Comparison of ENCODE assay signal across 21 cellular contexts in the genomic region with DNA sequence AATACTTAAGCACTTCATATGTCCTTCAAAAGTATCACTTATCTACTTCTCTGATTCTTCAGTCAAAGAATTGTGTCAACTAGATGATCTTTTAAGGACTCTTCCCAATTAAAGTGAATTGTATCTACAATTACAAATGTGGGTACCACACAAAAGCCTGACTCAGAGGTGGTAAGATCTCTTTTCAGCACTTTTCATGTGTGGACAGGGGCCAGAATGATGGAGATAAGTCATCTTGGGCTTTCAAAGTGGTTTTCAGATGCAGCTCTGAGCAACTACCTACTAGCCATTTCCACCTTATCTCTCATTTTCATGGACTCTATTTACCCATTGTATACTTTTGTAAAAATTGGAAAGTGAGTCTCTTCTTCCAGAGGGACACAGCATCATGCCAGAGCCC. TPM values are rescaled to one million over a fixed set of nuclear protein-coding genes. Genes with fewer than 3 reads are reported as not detected.
A peak's percentile ranks its signal among the peaks of the same experiment; 100 is the strongest.
DNase-seq lines count a peak whose midpoint lies in the region; ATAC-seq and TF ChIP-seq lines count a peak whose summit lies in the region.
"Had no signal": no experiment of that assay in that cellular context is flagged by ENCODE, and none has a peak within 500 bp of the region (broad histone marks: within the 10 kb centered on the region; RNA-seq: fewer than 3 reads in every experiment).

No MANE protein-coding gene starts in this region.

- no peak for TF ChIP-seq POLR2A in erythroblast (IDR thresholded peaks at IDR 0.05; ENCODE audit: low read length)

- ATAC-seq in SK-N-SH treated with all-trans-retinoic acid at 6 μM for 48 hours = no peak
- ATAC-seq in GM23338 = no peak

- H3F3A ChIP-seq in SK-N-SH (replicated peaks; ENCODE audit: insufficient read depth) (peaks cover 6% of the 10 kb centered on the region), GM23338 (replicated peaks; ENCODE audit: low read depth) (peaks cover 6% of the 10 kb centered on the region; the same call in 1 of the 2 replicates)

- TF ChIP-seq CTCF in SK-N-SH (IDR thresholded peaks at IDR 0.05) (no peak), GM23338 (conservative IDR thresholded peaks at IDR 0.05; ENCODE audit: low read depth in 2 of 2) (no peak)

- peaks cover 3% of the 10 kb centered on the region for H3K27me3 Mint-ChIP-seq in GM23338 (ENCODE audit: insufficient read depth, low read depth, poor library complexity)

- no peak for TF ChIP-seq EP300 in SK-N-SH (IDR thresholded peaks at IDR 0.05; ENCODE audit: borderline replicate concordance in 1 of 2, low read depth in 1 of 2, low read length in 1 of 2)

- CTCF ChIA-PET in SK-N-SH (lab: Yijun Ruan, JAX) = interaction anchor here (0.6 to 1.4 kb wide), 2 partner anchors 12 to 784 kb away, joined by 3 to 4 read pairs; no protein-coding TSS in a partner anchor

- H3K4me2 ChIP-seq in SK-N-SH (no peak overlapping the region), GM23338 (no peak overlapping the region)

- H3K4me1 Mint-ChIP-seq in GM23338 = peaks cover 12% of the 10 kb centered on the region
- H3K4me1 Mint-ChIP-seq: IgD-negative memory B cell had no signal

- H3K79me2 ChIP-seq in SK-N-SH (ENCODE audit: insufficient read depth) = no peaks in the 10 kb centered on the region
- H3K79me2 ChIP-seq in GM23338 (replicated peaks; ENCODE audit: insufficient read depth) = no peaks in the 10 kb centered on the region

- H3K4me3 ChIP-seq in SK-N-SH (ENCODE audit: low read depth in 2 of 2, low read length in 1 of 2) = no peak overlapping the region
- no peak overlapping the region for H3K4me3 ChIP-seq in GM23338
- H3K4me3 ChIP-seq: Peyer's patch had no signal

- H4K20me1 ChIP-seq in SK-N-SH (ENCODE audit: insufficient read depth) = no peaks in the 10 kb centered on the region
- H4K20me1 ChIP-seq in GM23338 (replicated peaks; ENCODE audit: insufficient read depth) = no peaks in the 10 kb centered on the region

- no peak overlapping the region for H3K4me3 Mint-ChIP-seq in GM23338
- H3K4me3 Mint-ChIP-seq: IgD-negative memory B cell had no signal

- no peaks in the 10 kb centered on the region for H3K9me3 Mint-ChIP-seq in GM23338

- H3K9me3 ChIP-seq in SK-N-SH = no peaks in the 10 kb centered on the region
- H3K9me3 ChIP-seq: Peyer's patch had no signal

- H3K9me2 ChIP-seq in SK-N-SH (no peaks in the 10 kb centered on the region), GM23338 (ENCODE audit: insufficient read depth) (no peaks in the 10 kb centered on the region)

- H3K4me1 ChIP-seq in SK-N-SH (ENCODE audit: control insufficient read depth in 1 of 2, insufficient read depth in 2 of 2, low read depth in 1 of 2, low read length in 1 of 2) (no peaks in the 10 kb centered on the region), GM23338 (ENCODE audit: insufficient read depth) (peaks cover 5% of the 10 kb centered on the region; the same call in 1 of the 2 replicates)
- H3K4me1 ChIP-seq: Peyer's patch had no signal

- H2AFZ ChIP-seq in SK-N-SH (ENCODE audit: low read depth) (no peak overlapping the region), GM23338 (no peak overlapping the region)

- POLR2A ChIA-PET in SK-N-SH (lab: Yijun Ruan, JAX) = no interaction called here

- DNase-seq in SK-N-SH (no peak), GM23338 (ENCODE audit: low spot score) (no peak), erythroblast (lab: John Stamatoyannopoulos, UW) (peak; percentile 1 to 4), hepatic stellate cell (ENCODE audit: low spot score) (no peak), NCI-H2171 (lab: John Stamatoyannopoulos, UW) (no peak), NCI-H2029 treated with DMSO at 0.1 percent for 48 hours (lab: John Stamatoyannopoulos, UW) (no peak)
- DNase-seq: DMS53, GDM1, MM.1S, NCI-H1048, NCI-H1417 treated with DMSO at 0.1 percent for 48 hours, NCI-H187, NCI-H2107, NCI-H226, NCI-H524, NCI-H774, Peyer's patch had no signal

- H3K9ac ChIP-seq in SK-N-SH = no peak overlapping the region

- H3K36me3 ChIP-seq in SK-N-SH (replicated peaks in 1 of 2; ENCODE audit: control insufficient read depth in 1 of 2, insufficient read depth in 2 of 2, low read length in 1 of 2) (peaks cover 8 to 10% of the 10 kb centered on the region in 2 experiments), GM23338 (ENCODE audit: insufficient read depth) (peaks cover 7% of the 10 kb centered on the region; the same call in 1 of the 2 replicates)

- TF ChIP-seq RAD21 in SK-N-SH (IDR thresholded peaks at IDR 0.05; ENCODE audit: low read length) = no peak

- peaks cover 20% of the 10 kb centered on the region for H3K36me3 Mint-ChIP-seq in GM23338 (ENCODE audit: low read depth)
- H3K36me3 Mint-ChIP-seq: IgD-negative memory B cell had no signal

- no peaks in the 10 kb centered on the region for H3K27me3 ChIP-seq in SK-N-SH (ENCODE audit: insufficient read depth)
- no peaks in the 10 kb centered on the region for H3K27me3 ChIP-seq in GM23338 (ENCODE audit: insufficient read depth)
- H3K27me3 ChIP-seq: Peyer's patch had no signal

- H3K27ac ChIP-seq in SK-N-SH (ENCODE audit: low read depth in 2 of 2, low read length in 1 of 2) (no peak overlapping the region), GM23338 (ENCODE audit: low read depth) (no peak overlapping the region)
- H3K27ac ChIP-seq: C4-2B, Peyer's patch had no signal

- H3K27ac Mint-ChIP-seq in GM23338 = no peak overlapping the region
- H3K27ac Mint-ChIP-seq: IgD-negative memory B cell had no signal

TF ChIP-seq in SK-N-SH, 30 proteins besides CTCF, POLR2A, EP300 and RAD21 (continues in another document):
- TF ChIP-seq RXRA (IDR thresholded peaks at IDR 0.05; ENCODE audit: borderline replicate concordance, low read depth) = no peak

TF ChIP-seq in SK-N-SH treated with all-trans-retinoic acid at 6 μM for 48 hours, 23 proteins besides CTCF, POLR2A, EP300 and RAD21 (continues in another document):
- TF ChIP-seq ZFP3 (CRISPR knock-in tag; IDR thresholded peaks at IDR 0.05) = no peak
- no peak for TF ChIP-seq PPARA (CRISPR knock-in tag; IDR thresholded peaks at IDR 0.05; ENCODE audit: borderline replicate concordance)

TF ChIP-seq in GM23338, 12 proteins besides CTCF, POLR2A, EP300 and RAD21 (continues in another document):
- TF ChIP-seq EZH2 (IDR thresholded peaks at IDR 0.05; ENCODE audit: low read depth, unreplicated experiment) (no peak), NANOG (IDR thresholded peaks at IDR 0.05; ENCODE audit: borderline replicate concordance) (no peak), REST (IDR thresholded peaks at IDR 0.05; ENCODE audit: unreplicated experiment) (peak; percentile 65)

TF ChIP-seq in PFSK-1, 5 proteins besides CTCF, POLR2A, EP300 and RAD21:
- TF ChIP-seq SIN3A (IDR thresholded peaks at IDR 0.05; ENCODE audit: borderline replicate concordance, insufficient read depth, low read length) = no peak
- peak; percentile 47 to 82; a peak in 3 of 4 replicates for TF ChIP-seq REST (IDR thresholded peaks at IDR 0.05; ENCODE audit: insufficient read depth in 1 of 2, low read depth in 2 of 2, low read length in 2 of 2)
TF ChIP-seq in PFSK-1: peak in this region for 1.

RNA-seq across cellular contexts. Expression of gene COX7C, which starts 8.4 kb away (rescaled TPM):
- polyA plus RNA-seq in SK-N-SH (2012; rRNA removed) (675 and 707 TPM in 2 replicates), GM23338 (2016; fragmentation: Nextera tagmentation; extraction: Ambion mirVana) (4,717 and 5,583 TPM in 2 replicates)
- 981 and 1,339 TPM in 2 replicates for polyA plus RNA-seq in SK-N-SH (2012; cell fraction: cytosol; rRNA removed)
- 141 and 165 TPM in 2 replicates for polyA plus RNA-seq in SK-N-SH (2012; cell fraction: nucleus; rRNA removed)
- total RNA-seq in GM23338 (2014; rRNA removed; shearing (Covaris generic)) = 842 and 1,082 TPM in 2 replicates
- 493 TPM for polyA plus RNA-seq in PFSK-1 (2012; ENCODE audit: insufficient read length, low read depth)

Comparison
In these comparisons a context has a peak if more than half of its experiments do, and no peak if none do; other contexts are left out.
1. DNase-seq: peak in erythroblast (2 of 2); none in SK-N-SH (single experiment), GM23338 (single experiment), hepatic stellate cell (single experiment), NCI-H2171 (single experiment) and NCI-H2029 treated with DMSO at 0.1 percent for 48 hours (single experiment).